Comparison of ENCODE assay signal across 20 cellular contexts in the genomic region with DNA sequence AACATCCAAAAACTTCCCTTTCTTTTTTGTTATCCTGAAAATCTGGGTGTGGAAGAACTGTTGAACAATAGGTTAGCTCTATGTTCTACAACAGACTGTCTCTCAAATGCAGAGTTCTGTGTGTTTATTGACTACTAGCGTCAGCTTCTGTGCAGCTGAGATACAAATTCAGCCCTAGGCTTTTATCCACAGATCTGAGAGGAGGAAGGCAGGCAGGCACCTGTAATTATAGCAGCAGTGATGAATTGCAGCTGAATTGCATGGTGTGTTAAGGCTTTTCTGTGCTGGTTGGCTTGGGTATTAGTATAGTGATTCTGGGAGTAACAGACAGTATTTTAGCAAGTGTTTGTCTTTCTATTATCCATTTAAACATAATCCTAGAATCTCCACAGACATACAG. TPM values are rescaled to one million over a fixed set of nuclear protein-coding genes. Genes with fewer than 3 reads are reported as not detected.
"Had no signal": no experiment of that assay in that cellular context is flagged by ENCODE, and none has a peak within 500 bp of the region (broad histone marks: within the 10 kb centered on the region; RNA-seq: fewer than 3 reads in every experiment).

No MANE protein-coding gene starts in this region.

- H3K27ac Mint-ChIP-seq: activated naive CD8-positive, alpha-beta T cell; activated T-cell treated with anti-CD3 and anti-CD28 coated beads, Interleukin-2, amount 50 U/mL, for 24 hours; activated T-helper 17 cell treated with anti-CD3 and anti-CD28 coated beads, Interleukin-2, amount 50 U/mL, for 72 hours; dendritic cell treated with granulocyte-macrophage colony-stimulating factor and Interleukin-4, amounts not matched to agents 40 ng/mL and 50 ng/mL, for 4 days; naive thymus-derived CD4-positive, alpha-beta T cell; stimulated activated effector memory CD8-positive, alpha-beta T cell treated with anti-CD3 and anti-CD28 coated beads, Interleukin-12 subunit alpha, Interleukin-12 subunit beta, amount 100 ng/mL, for 72 hours; stimulated activated naive CD8-positive, alpha-beta T cell treated with anti-CD3 and anti-CD28 coated beads, Interleukin-15, amount 100 ng/mL, for 72 hours; WTC11 had no signal

- DNase-seq: activated CD8-positive, alpha-beta memory T cell treated with anti-CD3 and anti-CD28 coated beads for 24 hours; activated CD8-positive, alpha-beta memory T cell treated with anti-CD3 and anti-CD28 coated beads, Interleukin-2, amount 50 U/mL, for 4 hours; activated naive CD4-positive, alpha-beta T cell; activated T-cell treated with anti-CD3 and anti-CD28 coated beads, Interleukin-2, amount 50 U/mL, for 24 hours; adrenal gland; brain microvascular endothelial cell; effector memory CD4-positive, alpha-beta T cell; foreskin melanocyte; lower lobe of right lung; naive thymus-derived CD4-positive, alpha-beta T cell; small intestine; stimulated activated CD4-positive, alpha-beta T cell treated with anti-CD3 and anti-CD28 coated beads, Interleukin-2, amount 100 ng/mL, for 24 hours; stimulated activated naive CD8-positive, alpha-beta T cell treated with anti-CD3 and anti-CD28 coated beads, Interleukin-15, amount 100 ng/mL, for 72 hours; tibial artery had no signal

- H3K36me3 Mint-ChIP-seq: activated naive CD8-positive, alpha-beta T cell; naive thymus-derived CD4-positive, alpha-beta T cell; stimulated activated effector memory CD8-positive, alpha-beta T cell treated with anti-CD3 and anti-CD28 coated beads, Interleukin-12 subunit alpha, Interleukin-12 subunit beta, amount 100 ng/mL, for 72 hours; WTC11 had no signal

- H3K9me3 Mint-ChIP-seq: activated T-cell treated with anti-CD3 and anti-CD28 coated beads, Interleukin-2, amount 50 U/mL, for 24 hours; activated T-helper 17 cell treated with anti-CD3 and anti-CD28 coated beads, Interleukin-2, amount 50 U/mL, for 72 hours; dendritic cell treated with granulocyte-macrophage colony-stimulating factor and Interleukin-4, amounts not matched to agents 40 ng/mL and 50 ng/mL, for 4 days; stimulated activated naive CD8-positive, alpha-beta T cell treated with anti-CD3 and anti-CD28 coated beads, Interleukin-15, amount 100 ng/mL, for 72 hours had no signal

- H3K4me3 Mint-ChIP-seq: activated naive CD8-positive, alpha-beta T cell; activated T-cell treated with anti-CD3 and anti-CD28 coated beads, Interleukin-2, amount 50 U/mL, for 24 hours; activated T-helper 17 cell treated with anti-CD3 and anti-CD28 coated beads, Interleukin-2, amount 50 U/mL, for 72 hours; dendritic cell treated with granulocyte-macrophage colony-stimulating factor and Interleukin-4, amounts not matched to agents 40 ng/mL and 50 ng/mL, for 4 days; naive thymus-derived CD4-positive, alpha-beta T cell; stimulated activated effector memory CD8-positive, alpha-beta T cell treated with anti-CD3 and anti-CD28 coated beads, Interleukin-12 subunit alpha, Interleukin-12 subunit beta, amount 100 ng/mL, for 72 hours; stimulated activated naive CD8-positive, alpha-beta T cell treated with anti-CD3 and anti-CD28 coated beads, Interleukin-15, amount 100 ng/mL, for 72 hours; WTC11 had no signal

- H3K27me3 Mint-ChIP-seq: activated naive CD8-positive, alpha-beta T cell; activated T-cell treated with anti-CD3 and anti-CD28 coated beads, Interleukin-2, amount 50 U/mL, for 24 hours; activated T-helper 17 cell treated with anti-CD3 and anti-CD28 coated beads, Interleukin-2, amount 50 U/mL, for 72 hours; dendritic cell treated with granulocyte-macrophage colony-stimulating factor and Interleukin-4, amounts not matched to agents 40 ng/mL and 50 ng/mL, for 4 days; naive thymus-derived CD4-positive, alpha-beta T cell; stimulated activated naive CD8-positive, alpha-beta T cell treated with anti-CD3 and anti-CD28 coated beads, Interleukin-15, amount 100 ng/mL, for 72 hours had no signal

- H3K4me1 Mint-ChIP-seq: activated T-helper 17 cell treated with anti-CD3 and anti-CD28 coated beads, Interleukin-2, amount 50 U/mL, for 72 hours; stimulated activated effector memory CD8-positive, alpha-beta T cell treated with anti-CD3 and anti-CD28 coated beads, Interleukin-12 subunit alpha, Interleukin-12 subunit beta, amount 100 ng/mL, for 72 hours; stimulated activated naive CD8-positive, alpha-beta T cell treated with anti-CD3 and anti-CD28 coated beads, Interleukin-15, amount 100 ng/mL, for 72 hours had no signal

RNA-seq across cellular contexts. Expression of a gene that starts 24.4 kb away (rescaled TPM):
- total RNA-seq: ascending aorta had no signal
